In the genomic region with DNA sequence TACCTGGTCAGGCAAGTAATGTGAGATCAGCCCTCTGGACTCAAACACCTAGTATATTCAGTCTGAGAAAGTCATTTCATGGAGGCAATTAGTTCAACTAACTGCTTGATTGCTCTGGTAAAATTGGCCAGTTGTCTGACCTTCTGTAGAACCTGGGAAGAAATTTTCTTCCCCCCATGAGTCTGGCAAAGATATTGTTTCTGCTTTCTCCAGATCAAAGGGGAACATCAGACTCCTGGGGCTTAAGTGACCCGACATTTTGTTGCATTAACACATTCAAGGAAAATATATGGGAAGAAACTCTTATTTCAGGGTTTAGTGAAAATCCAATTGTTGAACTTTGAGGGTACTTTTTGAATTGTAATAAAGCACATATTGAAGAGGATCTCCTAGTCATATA, we compare ENCODE assay signal across 38 cellular contexts.
"Had no signal": no experiment of that assay in that cellular context is flagged by ENCODE, and none has a peak within 500 bp of the region (broad histone marks: within the 10 kb centered on the region; RNA-seq: fewer than 3 reads in every experiment).

No MANE protein-coding gene starts in this region.

- H3K36me3 ChIP-seq: adrenal gland, ascending aorta, brain microvascular endothelial cell, breast epithelium, cardiac muscle cell had no signal

- H3K27me3 ChIP-seq: adrenal gland, ascending aorta, body of pancreas, brain microvascular endothelial cell, breast epithelium, cardiac muscle cell had no signal

- H3K9me3 Mint-ChIP-seq: activated naive CD4-positive, alpha-beta T cell treated with anti-CD3 and anti-CD28 coated beads for 36 hours; activated naive CD4-positive, alpha-beta T cell treated with anti-CD3 and anti-CD28 coated beads, Interleukin-2, amount 10 ng/mL, durations not matched to agents 7 days and 5 days; activated naive CD4-positive, alpha-beta T cell treated with anti-CD3 and anti-CD28 coated beads, Interleukin-2, amount 50 U/mL, for 24 hours; activated naive CD4-positive, alpha-beta T cell treated with anti-CD3 and anti-CD28 coated beads, Interleukin-2, amount 50 U/mL, for 72 hours; activated naive CD8-positive, alpha-beta T cell treated with anti-CD3 and anti-CD28 coated beads for 36 hours; activated naive CD8-positive, alpha-beta T cell treated with anti-CD3 and anti-CD28 coated beads, Interleukin-2, amount 10 ng/mL, durations not matched to agents 7 days and 5 days; activated naive CD8-positive, alpha-beta T cell treated with anti-CD3 and anti-CD28 coated beads, Interleukin-2, amount 50 U/mL, for 24 hours; activated T-cell treated with anti-CD3 and anti-CD28 coated beads, Interleukin-2, amount 50 U/mL, for 24 hours; activated T-cell treated with anti-CD3 and anti-CD28 coated beads, Interleukin-2, amount 50 U/mL, for 4 hours; activated T-cell treated with anti-CD3 and anti-CD28 coated beads, Interleukin-2, amount 50 U/mL, for 72 hours; activated T-helper 1 cell treated with anti-CD3 and anti-CD28 coated beads, Interleukin-12 subunit alpha, Interleukin-12 subunit beta, Interleukin-2, Interleukin-4 antibody, amounts not matched to agents 30 ng/mL and 10 ng/mL and 1 ng/mL, durations not matched to agents 14 hours and 24 hours and 36 hours; activated T-helper 17 cell treated with anti-CD3 and anti-CD28 coated beads, Interleukin-2, amount 50 U/mL, for 72 hours; activated T-helper 2 cell treated with anti-CD3 and anti-CD28 coated beads, Interferon-gamma antibody, Interleukin-2, Interleukin-4, amounts not matched to agents 10 μg/mL and 5 μg/mL and 100 μg/mL, durations not matched to agents 14 hours and 24 hours and 36 hours; brain had no signal

- H3K4me1 Mint-ChIP-seq: activated naive CD4-positive, alpha-beta T cell treated with anti-CD3 and anti-CD28 coated beads, Interleukin-2, amount 10 ng/mL, durations not matched to agents 7 days and 5 days; activated naive CD4-positive, alpha-beta T cell treated with anti-CD3 and anti-CD28 coated beads, Interleukin-2, amount 50 U/mL, for 24 hours; activated naive CD8-positive, alpha-beta T cell treated with anti-CD3 and anti-CD28 coated beads for 36 hours; activated naive CD8-positive, alpha-beta T cell treated with anti-CD3 and anti-CD28 coated beads, Interleukin-2, amount 10 ng/mL, durations not matched to agents 7 days and 5 days; activated naive CD8-positive, alpha-beta T cell treated with anti-CD3 and anti-CD28 coated beads, Interleukin-2, amount 50 U/mL, for 24 hours; activated T-helper 17 cell treated with anti-CD3 and anti-CD28 coated beads, Interleukin-2, amount 50 U/mL, for 72 hours; central memory CD8-positive, alpha-beta T cell had no signal

- DNase-seq: activated effector memory CD4-positive, alpha-beta T cell treated with anti-CD3 and anti-CD28 coated beads, Interleukin-2, amount 50 U/mL, for 16 hours; activated effector memory CD4-positive, alpha-beta T cell treated with Interleukin-2 at 50 U/mL for 16 hours; activated gamma-delta T cell; activated gamma-delta T cell treated with Interleukin-2 at 50 U/mL for 16 hours; activated naive CD4-positive, alpha-beta T cell; activated naive CD4-positive, alpha-beta T cell treated with anti-CD3 and anti-CD28 coated beads for 36 hours; activated naive CD4-positive, alpha-beta T cell treated with anti-CD3 and anti-CD28 coated beads, Interleukin-2, amount 10 ng/mL, durations not matched to agents 7 days and 5 days; activated naive CD4-positive, alpha-beta T cell treated with anti-CD3 and anti-CD28 coated beads, Interleukin-2, amount 50 U/mL, for 16 hours; activated naive CD4-positive, alpha-beta T cell treated with Interleukin-2 at 50 U/mL for 16 hours; activated naive CD8-positive, alpha-beta T cell treated with anti-CD3 and anti-CD28 coated beads for 36 hours; activated naive CD8-positive, alpha-beta T cell treated with anti-CD3 and anti-CD28 coated beads, Interleukin-2, amount 10 ng/mL, durations not matched to agents 7 days and 5 days; activated naive CD8-positive, alpha-beta T cell treated with anti-CD3 and anti-CD28 coated beads, Interleukin-2, amount 50 U/mL, for 24 hours; activated T-cell treated with anti-CD3 and anti-CD28 coated beads, Interleukin-2, amount 50 U/mL, for 1 hour; activated T-cell treated with anti-CD3 and anti-CD28 coated beads, Interleukin-2, amount 50 U/mL, for 24 hours; activated T-cell treated with anti-CD3 and anti-CD28 coated beads, Interleukin-2, amount 50 U/mL, for 4 hours; activated T-cell treated with anti-CD3 and anti-CD28 coated beads, Interleukin-2, amount 50 U/mL, for 48 hours; activated T-cell treated with anti-CD3 and anti-CD28 coated beads, Interleukin-2, amount 50 U/mL, for 72 hours; adrenal gland; amniotic stem cell; amygdala; anterior cingulate cortex; aorta; body of pancreas; brain microvascular endothelial cell; caudate nucleus; central memory CD4-positive, alpha-beta T cell; cerebellar nuclear complex had no signal

- H3K9me3 ChIP-seq: adrenal gland, ascending aorta, body of pancreas, breast epithelium had no signal

- H3K27ac ChIP-seq: adrenal gland, ascending aorta, body of pancreas, brain microvascular endothelial cell, breast epithelium, cardiac muscle cell had no signal

- H3K4me1 ChIP-seq: adrenal gland, ascending aorta, body of pancreas, breast epithelium had no signal

- H3K4me3 ChIP-seq: adrenal gland, ascending aorta, body of pancreas, breast epithelium, cardiac muscle cell had no signal

- H3K4me3 Mint-ChIP-seq: activated naive CD4-positive, alpha-beta T cell treated with anti-CD3 and anti-CD28 coated beads for 36 hours; activated naive CD4-positive, alpha-beta T cell treated with anti-CD3 and anti-CD28 coated beads, Interleukin-2, amount 10 ng/mL, durations not matched to agents 7 days and 5 days; activated naive CD4-positive, alpha-beta T cell treated with anti-CD3 and anti-CD28 coated beads, Interleukin-2, amount 50 U/mL, for 24 hours; activated naive CD8-positive, alpha-beta T cell; activated naive CD8-positive, alpha-beta T cell treated with anti-CD3 and anti-CD28 coated beads for 36 hours; activated naive CD8-positive, alpha-beta T cell treated with anti-CD3 and anti-CD28 coated beads, Interleukin-2, amount 10 ng/mL, durations not matched to agents 7 days and 5 days; activated naive CD8-positive, alpha-beta T cell treated with anti-CD3 and anti-CD28 coated beads, Interleukin-2, amount 50 U/mL, for 24 hours; activated T-cell treated with anti-CD3 and anti-CD28 coated beads, Interleukin-2, amount 50 U/mL, for 24 hours; activated T-cell treated with anti-CD3 and anti-CD28 coated beads, Interleukin-2, amount 50 U/mL, for 4 hours; activated T-cell treated with anti-CD3 and anti-CD28 coated beads, Interleukin-2, amount 50 U/mL, for 72 hours; activated T-helper 1 cell treated with anti-CD3 and anti-CD28 coated beads, Interleukin-12 subunit alpha, Interleukin-12 subunit beta, Interleukin-2, Interleukin-4 antibody, amounts not matched to agents 30 ng/mL and 10 ng/mL and 1 ng/mL, durations not matched to agents 14 hours and 24 hours and 36 hours; activated T-helper 17 cell treated with anti-CD3 and anti-CD28 coated beads, Interleukin-2, amount 50 U/mL, for 72 hours; brain; central memory CD8-positive, alpha-beta T cell had no signal

- H3K36me3 Mint-ChIP-seq: activated naive CD4-positive, alpha-beta T cell treated with anti-CD3 and anti-CD28 coated beads, Interleukin-2, amount 10 ng/mL, durations not matched to agents 7 days and 5 days; activated naive CD4-positive, alpha-beta T cell treated with anti-CD3 and anti-CD28 coated beads, Interleukin-2, amount 50 U/mL, for 24 hours; activated naive CD4-positive, alpha-beta T cell treated with anti-CD3 and anti-CD28 coated beads, Interleukin-2, amount 50 U/mL, for 72 hours; activated naive CD8-positive, alpha-beta T cell; activated naive CD8-positive, alpha-beta T cell treated with anti-CD3 and anti-CD28 coated beads for 36 hours; activated naive CD8-positive, alpha-beta T cell treated with anti-CD3 and anti-CD28 coated beads, Interleukin-2, amount 10 ng/mL, durations not matched to agents 7 days and 5 days; brain had no signal

- H3K27me3 Mint-ChIP-seq: activated naive CD4-positive, alpha-beta T cell treated with anti-CD3 and anti-CD28 coated beads, Interleukin-2, amount 10 ng/mL, durations not matched to agents 7 days and 5 days; brain had no signal

- H3K27ac Mint-ChIP-seq: activated naive CD4-positive, alpha-beta T cell treated with anti-CD3 and anti-CD28 coated beads for 36 hours; activated naive CD4-positive, alpha-beta T cell treated with anti-CD3 and anti-CD28 coated beads, Interleukin-2, amount 10 ng/mL, durations not matched to agents 7 days and 5 days; activated naive CD4-positive, alpha-beta T cell treated with anti-CD3 and anti-CD28 coated beads, Interleukin-2, amount 50 U/mL, for 24 hours; activated naive CD4-positive, alpha-beta T cell treated with anti-CD3 and anti-CD28 coated beads, Interleukin-2, amount 50 U/mL, for 72 hours; activated naive CD8-positive, alpha-beta T cell; activated naive CD8-positive, alpha-beta T cell treated with anti-CD3 and anti-CD28 coated beads for 36 hours; activated naive CD8-positive, alpha-beta T cell treated with anti-CD3 and anti-CD28 coated beads, Interleukin-2, amount 10 ng/mL, durations not matched to agents 7 days and 5 days; activated naive CD8-positive, alpha-beta T cell treated with anti-CD3 and anti-CD28 coated beads, Interleukin-2, amount 50 U/mL, for 24 hours; activated T-cell treated with anti-CD3 and anti-CD28 coated beads, Interleukin-2, amount 50 U/mL, for 24 hours; activated T-cell treated with anti-CD3 and anti-CD28 coated beads, Interleukin-2, amount 50 U/mL, for 72 hours; activated T-helper 1 cell treated with anti-CD3 and anti-CD28 coated beads, Interleukin-12 subunit alpha, Interleukin-12 subunit beta, Interleukin-2, Interleukin-4 antibody, amounts not matched to agents 30 ng/mL and 10 ng/mL and 1 ng/mL, durations not matched to agents 14 hours and 24 hours and 36 hours; activated T-helper 17 cell treated with anti-CD3 and anti-CD28 coated beads, Interleukin-2, amount 50 U/mL, for 72 hours; activated T-helper 2 cell treated with anti-CD3 and anti-CD28 coated beads, Interferon-gamma antibody, Interleukin-2, Interleukin-4, amounts not matched to agents 10 μg/mL and 5 μg/mL and 100 μg/mL, durations not matched to agents 14 hours and 24 hours and 36 hours; brain had no signal

- ATAC-seq: activated naive CD4-positive, alpha-beta T cell treated with anti-CD3 and anti-CD28 coated beads, Interleukin-2, amount 50 U/mL, for 72 hours; activated naive CD8-positive, alpha-beta T cell treated with anti-CD3 and anti-CD28 coated beads, Interleukin-2, amount 50 U/mL, for 24 hours; activated T-cell treated with anti-CD3 and anti-CD28 coated beads, Interleukin-2, amount 50 U/mL, for 4 hours; activated T-cell treated with anti-CD3 and anti-CD28 coated beads, Interleukin-2, amount 50 U/mL, for 72 hours; activated T-helper 17 cell treated with anti-CD3 and anti-CD28 coated beads, Interleukin-2, amount 50 U/mL, for 72 hours; body of pancreas had no signal
